Comparison of ENCODE assay signal across 1 cellular context in the genomic region with DNA sequence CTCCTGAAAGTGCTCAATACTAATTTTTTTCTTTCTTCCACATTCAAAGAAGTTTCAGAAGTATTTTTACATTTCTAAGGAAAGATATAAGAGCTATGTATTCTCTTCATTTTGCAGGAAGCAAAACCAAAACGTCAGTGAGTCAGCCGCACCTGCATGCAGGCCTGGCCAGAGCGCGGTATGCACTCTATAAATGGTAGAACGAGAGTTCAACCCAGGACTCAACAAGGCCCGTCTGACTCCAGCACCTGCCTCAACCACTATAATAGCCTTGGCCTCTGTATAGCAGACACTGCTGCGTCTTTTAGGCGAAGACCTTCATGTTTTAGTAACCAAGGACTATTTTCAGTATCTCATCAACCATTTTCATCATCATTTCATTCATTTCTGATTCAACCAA.
TF ChIP-seq lines count a peak whose summit lies in the region.

No MANE protein-coding gene starts in this region.

TF ChIP-seq in GM12891, 5 proteins besides CTCF, POLR2A, EP300 and RAD21:
- TF ChIP-seq POLR2AphosphoS5 (IDR thresholded peaks at IDR 0.05; ENCODE audit: low read depth, low read length) (no peak), TAF1 (IDR thresholded peaks at IDR 0.05; ENCODE audit: low read depth, low read length) (no peak), PAX5 (IDR thresholded peaks at IDR 0.05; ENCODE audit: insufficient read depth, low read length, severe bottlenecking) (no peak), POU2F2 (IDR thresholded peaks at IDR 0.05; ENCODE audit: low read depth, low read length) (no peak), SPI1 (IDR thresholded peaks at IDR 0.05; ENCODE audit: low read depth, low read length) (no peak)
